9 cellular contexts compared by ENCODE assay signal in the genomic region with DNA sequence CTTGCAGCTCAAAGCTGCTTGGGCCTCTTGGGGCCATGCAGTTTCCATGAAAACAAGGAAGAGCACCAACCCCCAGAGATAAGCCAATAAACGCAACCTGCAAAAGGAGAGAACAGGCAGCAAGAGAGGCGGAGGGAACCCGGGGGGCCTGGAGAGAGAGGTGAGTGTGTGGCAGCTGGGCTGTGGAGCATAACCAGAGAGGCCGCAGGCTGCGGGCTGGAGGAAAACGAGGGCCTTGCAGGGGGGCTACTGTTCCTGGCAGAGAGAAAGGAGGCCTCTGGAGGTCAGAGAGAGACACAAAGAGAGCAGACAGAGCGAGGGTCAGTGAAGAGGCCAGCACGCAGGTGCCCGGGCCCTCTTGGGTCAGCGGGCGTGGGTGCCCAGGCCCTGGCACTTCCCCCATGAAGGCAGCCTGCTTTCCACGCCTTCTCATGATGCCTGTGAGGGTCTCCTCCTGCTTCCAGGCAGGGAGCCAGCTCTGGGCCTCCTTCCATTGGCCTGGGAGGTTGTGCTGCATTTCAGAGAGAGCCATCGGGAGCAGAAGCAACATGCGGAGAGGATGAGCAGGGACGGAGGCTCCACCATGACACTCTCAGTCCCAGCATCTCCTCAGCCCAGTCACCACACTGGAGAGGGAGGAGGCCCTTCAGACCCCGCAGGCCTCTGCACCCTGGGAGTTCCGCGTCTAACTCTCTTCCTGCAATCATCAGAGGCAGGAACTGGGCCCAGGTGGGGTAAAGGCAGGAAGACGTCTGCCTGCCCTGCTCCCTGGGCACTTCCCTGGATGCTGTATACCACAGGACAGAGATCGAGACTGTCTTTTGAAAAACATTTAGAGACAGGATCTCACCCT. TPM values are rescaled to one million over a fixed set of nuclear protein-coding genes. Genes with fewer than 3 reads are reported as not detected.
A peak's percentile ranks its signal among the peaks of the same experiment; 100 is the strongest.
DNase-seq lines count a peak whose midpoint lies in the region; ATAC-seq, FAIRE-seq and TF ChIP-seq lines count a peak whose summit lies in the region.
"Not testable (repeated sequence)": the region's sequence is repeated elsewhere in the genome, so short reads cannot be mapped to it uniquely, and the experiment has no call there.
"Had no signal": no experiment of that assay in that cellular context is flagged by ENCODE, and none has a peak within 500 bp of the region (broad histone marks: within the 10 kb centered on the region; RNA-seq: fewer than 3 reads in every experiment).

No MANE protein-coding gene starts in this region.

- peak in 1 of 2 donors; percentile 15 for ATAC-seq in activated naive CD4-positive, alpha-beta T cell treated with anti-CD3 and anti-CD28 coated beads, Interleukin-2, amount 50 U/mL, for 72 hours
- ATAC-seq in lung (ENCODE audit: insufficient read depth, low FRiP score), result not testable (repeated sequence)

- H3K27ac Mint-ChIP-seq in activated naive CD4-positive, alpha-beta T cell treated with anti-CD3 and anti-CD28 coated beads, Interleukin-2, amount 50 U/mL, for 72 hours, result peak overlapping the region; percentile 91 to 97

- peaks cover 35% of the 10 kb centered on the region in 2 donors for H3K36me3 Mint-ChIP-seq in activated naive CD4-positive, alpha-beta T cell treated with anti-CD3 and anti-CD28 coated beads, Interleukin-2, amount 50 U/mL, for 72 hours

- H3K36me3 ChIP-seq in lung (ENCODE audit: control insufficient read depth in 2 of 2, insufficient read depth in 2 of 2, low read length in 2 of 2); skeletal muscle tissue (ENCODE audit: control insufficient read depth in 3 of 3, insufficient read depth in 3 of 3, low read length in 3 of 3): not testable (repeated sequence)

- not testable (repeated sequence) for TF ChIP-seq CTCF in 22Rv1 (IDR thresholded peaks at IDR 0.05); lung (IDR thresholded peaks at IDR 0.05; ENCODE audit: control extremely low read depth, extremely low read depth)

- not testable (repeated sequence) for H3K9me3 ChIP-seq in lung (ENCODE audit: control insufficient read depth in 2 of 2, insufficient read depth in 1 of 2, low read length in 1 of 2); skeletal muscle tissue (ENCODE audit: control insufficient read depth in 3 of 3, low read length in 3 of 3)

- peak overlapping the region; percentile 20 to 53 (median 50) for H3K9ac ChIP-seq in skeletal muscle tissue (ENCODE audit: low read depth in 1 of 3, low read length in 3 of 3)

- DNase-seq in GM12891 (ENCODE audit: insufficient read length, low spot score); lung (ENCODE audit: low spot score): not testable (repeated sequence)
- DNase-seq in NCI-H146 (lab: John Stamatoyannopoulos, UW) (peak; percentile 42), T-helper 2 cell (peak in 4 of 5 experiments; percentile 7 to 55 (median 20)), erythroblast (lab: John Stamatoyannopoulos, UW) (peak; percentile 30 to 44)
- peak in 1 of 2 donors; percentile 36 for DNase-seq in activated naive CD4-positive, alpha-beta T cell treated with anti-CD3 and anti-CD28 coated beads, Interleukin-2, amount 50 U/mL, for 72 hours (ENCODE audit: low spot score in 2 of 2)

- peak; percentile 50 for FAIRE-seq in GM12891 (lab: Jason Lieb, UNC)

- H3K4me3 ChIP-seq in lung (peak overlapping the region; percentile 8), skeletal muscle tissue (ENCODE audit: low read length in 3 of 3) (peak overlapping the region in 2 of 3 donors; percentile 45 to 58)

- H3K4me1 ChIP-seq in lung (ENCODE audit: control insufficient read depth in 2 of 2, insufficient read depth in 2 of 2, low read length in 2 of 2), result not testable (repeated sequence)
- H3K4me1 ChIP-seq in skeletal muscle tissue (ENCODE audit: control insufficient read depth in 3 of 3, insufficient read depth in 3 of 3, low read length in 3 of 3), result peaks cover 7 to 20% (median 13%) of the 10 kb centered on the region in 3 donors

- H3K27me3 ChIP-seq in lung (ENCODE audit: control insufficient read depth, insufficient read depth); skeletal muscle tissue (ENCODE audit: control insufficient read depth in 3 of 3, insufficient read depth in 3 of 3, low read length in 3 of 3): not testable (repeated sequence)

- not testable (repeated sequence) for H3K9me3 Mint-ChIP-seq in activated naive CD4-positive, alpha-beta T cell treated with anti-CD3 and anti-CD28 coated beads, Interleukin-2, amount 50 U/mL, for 72 hours

- peak overlapping the region; percentile 76 for H3K27ac ChIP-seq in 22Rv1
- peak overlapping the region in 1 of 2 donors; percentile 52 for H3K27ac ChIP-seq in lung (ENCODE audit: low read depth in 1 of 2, low read length in 1 of 2)
- not testable (repeated sequence) for H3K27ac ChIP-seq in skeletal muscle tissue (ENCODE audit: low read depth, low read length)

- WGBS in lung, 2 donors, result 62 to 74% methylated on average over 15 to 20 of the region's 20 CpGs

- TF ChIP-seq POLR2A in GM12891 (IDR thresholded peaks at IDR 0.05; ENCODE audit: low read depth, low read length); erythroblast (IDR thresholded peaks at IDR 0.05; ENCODE audit: low read length): not testable (repeated sequence)

TF ChIP-seq in GM12891, 5 proteins besides CTCF, POLR2A, EP300 and RAD21:
- TF ChIP-seq SPI1 (IDR thresholded peaks at IDR 0.05; ENCODE audit: low read depth, low read length), result 0 out of 2 replicates have a peak, but pooled peaks have one; percentile 13

RNA-seq across cellular contexts. Expression of a gene that starts 1.4 kb away (rescaled TPM):
- polyA plus RNA-seq in GM12891 (2012; ENCODE audit: low read depth, missing spikeins), result 207 TPM
- 100 to 1,000 TPM in 1 of 2 donors, 10 to 100 TPM in 1; 71.2 to 162 TPM for total RNA-seq in activated naive CD4-positive, alpha-beta T cell treated with anti-CD3 and anti-CD28 coated beads, Interleukin-2, amount 50 U/mL, for 72 hours
- total RNA-seq in lung (10 to 100 TPM; 29.5 to 57.0 TPM), skeletal muscle tissue (27.7 TPM)
- 10 to 100 TPM; 76.9 to 77.4 TPM for polyA plus RNA-seq in lung

RNA-seq across cellular contexts. Expression of a gene that starts 14.9 kb away (rescaled TPM):
- polyA plus RNA-seq in GM12891 (2012; ENCODE audit: low read depth, missing spikeins), result 0.05 TPM
- not detected for total RNA-seq in activated naive CD4-positive, alpha-beta T cell treated with anti-CD3 and anti-CD28 coated beads, Interleukin-2, amount 50 U/mL, for 72 hours
- not detected for total RNA-seq in lung
- polyA plus RNA-seq in lung, result under 1 TPM in 1 of 2 donors, not detected in 1; 0.02 TPM
- 1.0 TPM for total RNA-seq in skeletal muscle tissue
- total RNA-seq: SK-MEL-5 had no signal

RNA-seq across cellular contexts. Expression of a gene that starts 36.8 kb away (rescaled TPM):
- 12.6 TPM for polyA plus RNA-seq in GM12891 (2012; ENCODE audit: low read depth, missing spikeins)
- total RNA-seq in activated naive CD4-positive, alpha-beta T cell treated with anti-CD3 and anti-CD28 coated beads, Interleukin-2, amount 50 U/mL, for 72 hours, result 1 to 10 TPM; 3.7 to 7.1 TPM
- total RNA-seq in lung, result 10 to 100 TPM; 13.7 to 15.1 TPM
- 1 to 10 TPM; 8.1 to 9.2 TPM for polyA plus RNA-seq in lung
- total RNA-seq in skeletal muscle tissue, result 1.0 TPM
